Comparison of ENCODE assay signal across 9 cellular contexts in genomic region chr3:56878046-56878445, GRCh38.
DNase-seq lines count a peak whose midpoint lies in the region; TF ChIP-seq lines count a peak whose summit lies in the region.
"Had no signal": no experiment of that assay in that cellular context is flagged by ENCODE, and none has a peak within 500 bp of the region (broad histone marks: within the 10 kb centered on the region; RNA-seq: fewer than 3 reads in every experiment).

No MANE protein-coding gene starts in this region.

- WGBS in testis, 2 donors, result 40 to 45% methylated on average over 7 of the region's 7 CpGs

- H3K4me1 ChIP-seq in testis, result peaks cover 9% of the 10 kb centered on the region

- DNase-seq in activated gamma-delta T cell treated with Interleukin-2 at 50 U/mL for 16 hours, result peak; percentile 19
- no peak for DNase-seq in activated gamma-delta T cell (lab: John Stamatoyannopoulos, UW)
- DNase-seq in activated naive CD8-positive, alpha-beta T cell treated with anti-CD3 and anti-CD28 coated beads for 36 hours, result peak; percentile 66
- no peak for DNase-seq in mesothelial cell of epicardium (ENCODE audit: low spot score in 2 of 2, unreplicated experiment in 2 of 2)
- peak; percentile 31 for DNase-seq in testis
- DNase-seq in NOMO-1 treated with dmso at 0.1 percent for 144 hours (lab: John Stamatoyannopoulos, UW; ENCODE audit: unreplicated experiment), result no peak
- DNase-seq in SK-N-DZ (ENCODE audit: low spot score), result no peak
- DNase-seq in globus pallidus (ENCODE audit: low spot score), result no peak
- DNase-seq: NCI-H82 had no signal

- no peaks in the 10 kb centered on the region for H3K27me3 Mint-ChIP-seq in activated naive CD8-positive, alpha-beta T cell treated with anti-CD3 and anti-CD28 coated beads for 36 hours
- H3K27me3 Mint-ChIP-seq in mesothelial cell of epicardium (ENCODE audit: low read depth), result no peaks in the 10 kb centered on the region

- peaks cover 2% of the 10 kb centered on the region for H3K9me3 Mint-ChIP-seq in activated naive CD8-positive, alpha-beta T cell treated with anti-CD3 and anti-CD28 coated beads for 36 hours
- H3K9me3 Mint-ChIP-seq in mesothelial cell of epicardium, result no peaks in the 10 kb centered on the region

- H3K4me3 ChIP-seq in testis, result no peak overlapping the region

- peak overlapping the region; percentile 96 for H3K27ac Mint-ChIP-seq in activated naive CD8-positive, alpha-beta T cell treated with anti-CD3 and anti-CD28 coated beads for 36 hours
- H3K27ac Mint-ChIP-seq in mesothelial cell of epicardium, result peak overlapping the region; percentile 88

- H3K36me3 ChIP-seq in testis (ENCODE audit: low read depth, missing control alignments), result no peaks in the 10 kb centered on the region

- no peaks in the 10 kb centered on the region for H3K27me3 ChIP-seq in testis

- H3K4me3 Mint-ChIP-seq in activated naive CD8-positive, alpha-beta T cell treated with anti-CD3 and anti-CD28 coated beads for 36 hours, result peak overlapping the region; percentile 61
- no peak overlapping the region for H3K4me3 Mint-ChIP-seq in mesothelial cell of epicardium

- no peaks in the 10 kb centered on the region for H3K9me3 ChIP-seq in testis

- intact Hi-C loops in testis (cut with DNase I; ENCODE audit: low total_unique reads), result no loop called here

- H3K4me1 Mint-ChIP-seq in activated naive CD8-positive, alpha-beta T cell treated with anti-CD3 and anti-CD28 coated beads for 36 hours, result peaks cover 90% of the 10 kb centered on the region
- H3K4me1 Mint-ChIP-seq in mesothelial cell of epicardium, result peaks cover 52% of the 10 kb centered on the region

- no peak for TF ChIP-seq POLR2A in testis (IDR thresholded peaks at IDR 0.05)

- H3K36me3 Mint-ChIP-seq in activated naive CD8-positive, alpha-beta T cell treated with anti-CD3 and anti-CD28 coated beads for 36 hours, result peaks cover 44% of the 10 kb centered on the region
- no peaks in the 10 kb centered on the region for H3K36me3 Mint-ChIP-seq in mesothelial cell of epicardium

- H3K27ac ChIP-seq in testis, result peak overlapping the region in 1 of 2 donors; percentile 19

- TF ChIP-seq CTCF in mesothelial cell of epicardium (IDR thresholded peaks at IDR 0.05; ENCODE audit: unreplicated experiment) (no peak), testis (IDR thresholded peaks at IDR 0.05) (no peak)

Comparison
In these comparisons a context has a peak if more than half of its experiments do, and no peak if none do; other contexts are left out.
1. DNase-seq: peak in activated gamma-delta T cell treated with Interleukin-2 at 50 U/mL for 16 hours (single experiment), activated naive CD8-positive, alpha-beta T cell treated with anti-CD3 and anti-CD28 coated beads for 36 hours (single experiment) and testis (single experiment); none in activated gamma-delta T cell (single experiment), mesothelial cell of epicardium (0 of 2), NOMO-1 treated with dmso at 0.1 percent for 144 hours (single experiment), SK-N-DZ (single experiment) and globus pallidus (single experiment).